ENCODE assay signal across 21 cellular contexts in genomic region chr2:239884051-239884405, GRCh38.
DNase-seq lines count a peak whose midpoint lies in the region; ATAC-seq and TF ChIP-seq lines count a peak whose summit lies in the region.
"Had no signal": no experiment of that assay in that cellular context is flagged by ENCODE, and none has a peak within 500 bp of the region (broad histone marks: within the 10 kb centered on the region; RNA-seq: fewer than 3 reads in every experiment).

No MANE protein-coding gene starts in this region.

- H3K4me1 ChIP-seq in endodermal cell (ENCODE audit: control insufficient read depth, insufficient read depth, low read length), result peaks cover 7% of the 10 kb centered on the region
- H3K4me1 ChIP-seq: SJSA1 had no signal

- no peak overlapping the region for H3K4me3 ChIP-seq in endodermal cell (ENCODE audit: low read length)
- H3K4me3 ChIP-seq: BLaER1, GM23338, MG63, SJSA1 had no signal

- H3K27ac Mint-ChIP-seq in endodermal cell (no peak overlapping the region), osteocyte (ENCODE audit: unreplicated experiment) (no peak overlapping the region)
- H3K27ac Mint-ChIP-seq: CD4-positive, CD25-positive, alpha-beta regulatory T cell; GM23338; H9 had no signal

- H3K27me3 ChIP-seq in endodermal cell (ENCODE audit: control insufficient read depth, insufficient read depth, low read length, poor library complexity, severe bottlenecking), result no peaks in the 10 kb centered on the region
- H3K27me3 ChIP-seq: BLaER1, MG63, SJSA1 had no signal

- H3K9me3 Mint-ChIP-seq in endodermal cell (peaks cover 31% of the 10 kb centered on the region), osteocyte (ENCODE audit: unreplicated experiment) (peaks cover 27% of the 10 kb centered on the region)

- 82 to 85% methylated on average over 5 of the region's 5 CpGs for WGBS in endodermal cell (ENCODE audit: insufficient coverage in 1 of 2, insufficient read length in 1 of 2), 2 experiments

- H3K4me3 Mint-ChIP-seq in endodermal cell (no peak overlapping the region), osteocyte (ENCODE audit: unreplicated experiment) (no peak overlapping the region)
- H3K4me3 Mint-ChIP-seq: CD4-positive, CD25-positive, alpha-beta regulatory T cell; GM23338; H9 had no signal

- no peak overlapping the region for H3K27ac ChIP-seq in endodermal cell (ENCODE audit: low read depth, low read length)
- H3K27ac ChIP-seq: BLaER1, SJSA1 had no signal

- no peak for ATAC-seq in GM19023 (IDR thresholded peaks at IDR 0.05; ENCODE audit: unreplicated experiment)
- ATAC-seq: GM23338 had no signal

- no peaks in the 10 kb centered on the region for H3K36me3 Mint-ChIP-seq in endodermal cell (ENCODE audit: low read depth)
- H3K36me3 Mint-ChIP-seq in osteocyte (ENCODE audit: unreplicated experiment), result no peaks in the 10 kb centered on the region
- H3K36me3 Mint-ChIP-seq: CD4-positive, CD25-positive, alpha-beta regulatory T cell had no signal

- H3K9ac ChIP-seq in endodermal cell (ENCODE audit: extremely low read depth, low read length, poor library complexity, severe bottlenecking), result no peak overlapping the region
- H3K9ac ChIP-seq: BLaER1 had no signal

- peak; percentile 25 for DNase-seq in activated effector memory CD4-positive, alpha-beta T cell treated with anti-CD3 and anti-CD28 coated beads, Interleukin-2, amount 50 U/mL, for 16 hours
- DNase-seq in activated effector memory CD4-positive, alpha-beta T cell treated with Interleukin-2 at 50 U/mL for 16 hours, result no peak
- DNase-seq in endodermal cell (peak; percentile 14), osteocyte (ENCODE audit: extremely low spot score, unreplicated experiment) (peak; percentile 64), HUDEP-2 (lab: John Stamatoyannopoulos, UW; ENCODE audit: unreplicated experiment in 76 of 76) (no peak), NCI-H1092 treated with DMSO at 0.1 percent for 48 hours (lab: John Stamatoyannopoulos, UW) (no peak)
- DNase-seq: CD4-positive, CD25-positive, alpha-beta regulatory T cell; Kasumi-1; MG63; NCI-H1417; NCI-H1694; NCI-H2029 treated with DMSO at 0.1 percent for 48 hours; NCI-H2227 treated with DMSO at 0.1 percent for 48 hours; NCI-H526 treated with DMSO at 0.1 percent for 48 hours; Right ventricle myocardium superior; RPMI8226 had no signal

- H3K36me3 ChIP-seq in endodermal cell (ENCODE audit: control insufficient read depth, insufficient read depth, low read length), result no peaks in the 10 kb centered on the region
- H3K36me3 ChIP-seq: BLaER1, MG63, SJSA1 had no signal

- H3K4me1 Mint-ChIP-seq in endodermal cell, result peaks cover 9% of the 10 kb centered on the region
- H3K4me1 Mint-ChIP-seq in osteocyte (ENCODE audit: unreplicated experiment), result peaks cover 14% of the 10 kb centered on the region

- H3K27me3 Mint-ChIP-seq in endodermal cell (ENCODE audit: insufficient read depth) (peaks cover 3% of the 10 kb centered on the region), osteocyte (ENCODE audit: unreplicated experiment) (peaks cover 5% of the 10 kb centered on the region)

- H3K9me3 ChIP-seq in endodermal cell (ENCODE audit: control insufficient read depth, low read length), result peaks cover 19% of the 10 kb centered on the region

- TF ChIP-seq CTCF in endodermal cell (conservative IDR thresholded peaks at IDR 0.05) (no peak), osteocyte (IDR thresholded peaks at IDR 0.05) (no peak)

Comparison
In these comparisons a context has a peak if more than half of its experiments do, and no peak if none do; other contexts are left out.
1. DNase-seq: peak in activated effector memory CD4-positive, alpha-beta T cell treated with anti-CD3 and anti-CD28 coated beads, Interleukin-2, amount 50 U/mL, for 16 hours (single experiment), endodermal cell (single experiment) and osteocyte (single experiment); none in activated effector memory CD4-positive, alpha-beta T cell treated with Interleukin-2 at 50 U/mL for 16 hours (single experiment), HUDEP-2 (0 of 76) and NCI-H1092 treated with DMSO at 0.1 percent for 48 hours (single experiment).